ENCODE assay signal across 18 cellular contexts in genomic region chr2:46667945-46668344, GRCh38. TPM values are rescaled to one million over a fixed set of nuclear protein-coding genes. Genes with fewer than 3 reads are reported as not detected.
A peak's percentile ranks its signal among the peaks of the same experiment; 100 is the strongest.
DNase-seq lines count a peak whose midpoint lies in the region; ATAC-seq and TF ChIP-seq lines count a peak whose summit lies in the region.
"Had no signal": no experiment of that assay in that cellular context is flagged by ENCODE, and none has a peak within 500 bp of the region (broad histone marks: within the 10 kb centered on the region; RNA-seq: fewer than 3 reads in every experiment).

No MANE protein-coding gene starts in this region.

- H3K27ac Mint-ChIP-seq in nephron, result peak overlapping the region; percentile 96 to 99 (median 97)
- H3K27ac Mint-ChIP-seq: B cell; CD8-positive, alpha-beta T cell; GM23338 had no signal

- TF ChIP-seq POLR2A in transverse colon (IDR thresholded peaks at IDR 0.05), result no peak

- TF ChIP-seq EP300 in transverse colon (IDR thresholded peaks at IDR 0.05; ENCODE audit: low read depth), result no peak

- no peaks in the 10 kb centered on the region for H3K36me3 ChIP-seq in transverse colon
- H3K36me3 ChIP-seq: BLaER1 treated with 17β-estradiol and CSF1 and Interleukin-3, amounts not matched to agents 10 nM and 100 nM had no signal

- WGBS in transverse colon (ENCODE audit: low coverage in 1 of 2), 2 donors, result 58 to 60% methylated on average over 7 of the region's 7 CpGs

- intact Hi-C loops in transverse colon (cut with DNase I; ENCODE audit: low total_unique reads), result no loop called here
- intact Hi-C loops in cardiac septum (cut with DNase I), result no loop called here

- peak overlapping the region in 1 of 3 experiments; percentile 15 for H3K4me3 Mint-ChIP-seq in nephron
- H3K4me3 Mint-ChIP-seq: B cell; CD8-positive, alpha-beta T cell; GM23338 had no signal

- no peaks in the 10 kb centered on the region for H3K9me3 ChIP-seq in transverse colon

- no peaks in the 10 kb centered on the region for H3K27me3 ChIP-seq in transverse colon
- H3K27me3 ChIP-seq: BLaER1 treated with 17β-estradiol and CSF1 and Interleukin-3, amounts not matched to agents 10 nM and 100 nM had no signal

- no peaks in the 10 kb centered on the region for H3K9me3 Mint-ChIP-seq in nephron
- H3K9me3 Mint-ChIP-seq: CD8-positive, alpha-beta T cell; GM23338 had no signal

- peaks cover 87% of the 10 kb centered on the region for H3K4me1 Mint-ChIP-seq in nephron
- H3K4me1 Mint-ChIP-seq: B cell had no signal

- in situ Hi-C loops in G401 (cut with HindIII; ENCODE audit: low sequenced_read_pairs), result no loop called here
- in situ Hi-C loops in transverse colon (cut with MboI; ENCODE audit: low pct_ligation_motif_present in 1 of 4, low pct_unique_long_range_greater_than_20kb in 1 of 4, low sequenced_read_pairs in 3 of 4), result loop anchor here in 2 of 4 donors (10.0 to 25.0 kb wide), 2 partner anchors 94 to 107 kb away; no protein-coding TSS in a partner anchor

- H3K4me3 ChIP-seq in transverse colon, result no peak overlapping the region
- H3K4me3 ChIP-seq: BLaER1 treated with 17β-estradiol and CSF1 and Interleukin-3, amounts not matched to agents 10 nM and 100 nM; GM23338 had no signal

- TF ChIP-seq CTCF in nephron (IDR thresholded peaks at IDR 0.05; ENCODE audit: unreplicated experiment in 3 of 3) (no peak), transverse colon (IDR thresholded peaks at IDR 0.05) (no peak)

- peaks cover 0 to 9% (median 2%) of the 10 kb centered on the region in 4 donors for H3K4me1 ChIP-seq in transverse colon

- peak; percentile 21 for DNase-seq in G401 (ENCODE audit: low spot score)
- DNase-seq in transverse colon, result no peak
- no peak for DNase-seq in NCI-H1092 (lab: John Stamatoyannopoulos, UW)
- DNase-seq in cardiac septum (ENCODE audit: low spot score), result no peak
- no peak for DNase-seq in amniotic stem cell (lab: John Stamatoyannopoulos, UW)
- DNase-seq: Calu3; CD8-positive, alpha-beta T cell; DMS 273 treated with DMSO at 0.1 percent for 48 hours; DMS53; DND-41; EL; HCEC 1CT had no signal

- peak overlapping the region in 3 of 4 donors; percentile 51 to 78 (median 65) for H3K27ac ChIP-seq in transverse colon
- H3K27ac ChIP-seq: BLaER1 treated with 17β-estradiol and CSF1 and Interleukin-3, amounts not matched to agents 10 nM and 100 nM; HL-60 had no signal

- no peaks in the 10 kb centered on the region for H3K36me3 Mint-ChIP-seq in nephron (ENCODE audit: low read depth)
- H3K36me3 Mint-ChIP-seq: CD8-positive, alpha-beta T cell had no signal

- peak; percentile 36 for ATAC-seq in esophagus mucosa
- ATAC-seq: CD8-positive, alpha-beta T cell; GM23338 had no signal

- H3K27me3 Mint-ChIP-seq in nephron (ENCODE audit: low read depth), result no peaks in the 10 kb centered on the region

RNA-seq across cellular contexts. Expression of gene SOCS5, which starts 31.1 kb away (rescaled TPM):
- total RNA-seq in G401 (2014; rRNA removed; shearing (Covaris generic)), result 15.6 and 19.8 TPM in 2 replicates
- total RNA-seq in esophagus mucosa (5.4 TPM), transverse colon (10 to 100 TPM; 18.7 to 28.7 (median 21.9) TPM), cardiac septum (25.3 TPM)

RNA-seq across cellular contexts. Expression of gene CRIPT, which starts 50.9 kb away (rescaled TPM):
- 8.2 and 9.3 TPM in 2 replicates for total RNA-seq in G401 (2014; rRNA removed; shearing (Covaris generic))
- 7.7 TPM for total RNA-seq in esophagus mucosa
- 10 to 100 TPM in 3 of 4 donors, 1 to 10 TPM in 1; 6.0 to 18.1 (median 14.7) TPM for total RNA-seq in transverse colon
- total RNA-seq in cardiac septum, result 15.8 TPM

RNA-seq across cellular contexts. Expression of gene PIGF, which starts 51.1 kb away (rescaled TPM):
- total RNA-seq in G401 (2014; rRNA removed; shearing (Covaris generic)), result 15.1 and 16.7 TPM in 2 replicates
- total RNA-seq in esophagus mucosa, result 15.7 TPM
- total RNA-seq in transverse colon, result 10 to 100 TPM in 2 of 4 donors, 1 to 10 TPM in 2; 4.6 to 38.1 (median 14.4) TPM
- 10.9 TPM for total RNA-seq in cardiac septum
